In genomic region chrX:69107231-69107739, GRCh38 we compare ENCODE assay signal across 1 cellular context.
TF ChIP-seq lines count a peak whose summit lies in the region.

No MANE protein-coding gene starts in this region.

TF ChIP-seq in SK-N-SH, 30 proteins besides CTCF, POLR2A, EP300 and RAD21 (continued from another document):
- TF ChIP-seq, protein P1, sequence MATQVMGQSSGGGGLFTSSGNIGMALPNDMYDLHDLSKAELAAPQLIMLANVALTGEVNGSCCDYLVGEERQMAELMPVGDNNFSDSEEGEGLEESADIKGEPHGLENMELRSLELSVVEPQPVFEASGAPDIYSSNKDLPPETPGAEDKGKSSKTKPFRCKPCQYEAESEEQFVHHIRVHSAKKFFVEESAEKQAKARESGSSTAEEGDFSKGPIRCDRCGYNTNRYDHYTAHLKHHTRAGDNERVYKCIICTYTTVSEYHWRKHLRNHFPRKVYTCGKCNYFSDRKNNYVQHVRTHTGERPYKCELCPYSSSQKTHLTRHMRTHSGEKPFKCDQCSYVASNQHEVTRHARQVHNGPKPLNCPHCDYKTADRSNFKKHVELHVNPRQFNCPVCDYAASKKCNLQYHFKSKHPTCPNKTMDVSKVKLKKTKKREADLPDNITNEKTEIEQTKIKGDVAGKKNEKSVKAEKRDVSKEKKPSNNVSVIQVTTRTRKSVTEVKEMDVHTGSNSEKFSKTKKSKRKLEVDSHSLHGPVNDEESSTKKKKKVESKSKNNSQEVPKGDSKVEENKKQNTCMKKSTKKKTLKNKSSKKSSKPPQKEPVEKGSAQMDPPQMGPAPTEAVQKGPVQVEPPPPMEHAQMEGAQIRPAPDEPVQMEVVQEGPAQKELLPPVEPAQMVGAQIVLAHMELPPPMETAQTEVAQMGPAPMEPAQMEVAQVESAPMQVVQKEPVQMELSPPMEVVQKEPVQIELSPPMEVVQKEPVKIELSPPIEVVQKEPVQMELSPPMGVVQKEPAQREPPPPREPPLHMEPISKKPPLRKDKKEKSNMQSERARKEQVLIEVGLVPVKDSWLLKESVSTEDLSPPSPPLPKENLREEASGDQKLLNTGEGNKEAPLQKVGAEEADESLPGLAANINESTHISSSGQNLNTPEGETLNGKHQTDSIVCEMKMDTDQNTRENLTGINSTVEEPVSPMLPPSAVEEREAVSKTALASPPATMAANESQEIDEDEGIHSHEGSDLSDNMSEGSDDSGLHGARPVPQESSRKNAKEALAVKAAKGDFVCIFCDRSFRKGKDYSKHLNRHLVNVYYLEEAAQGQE (IDR thresholded peaks at IDR 0.05; ENCODE audit: low read depth, low read length) = no peak
- TF ChIP-seq SIN3A (IDR thresholded peaks at IDR 0.05; ENCODE audit: borderline replicate concordance, low read depth, low read length) (no peak), FOXJ3 (CRISPR knock-in tag; IDR thresholded peaks at IDR 0.05) (no peak), EZH2phosphoT487 (IDR thresholded peaks at IDR 0.05; ENCODE audit: borderline replicate concordance, low read depth) (no peak), NRF1 (IDR thresholded peaks at IDR 0.05; ENCODE audit: low read depth, low read length) (no peak), MXI1 (IDR thresholded peaks at IDR 0.05; ENCODE audit: low read depth, low read length) (no peak), NFIC (IDR thresholded peaks at IDR 0.05; ENCODE audit: borderline replicate concordance) (no peak), USF2 (IDR thresholded peaks at IDR 0.05; ENCODE audit: borderline replicate concordance, low read depth, low read length) (no peak), TEAD4 (IDR thresholded peaks at IDR 0.05; ENCODE audit: borderline replicate concordance, insufficient read depth) (no peak), TCF12 (IDR thresholded peaks at IDR 0.05) (no peak), RXRA (IDR thresholded peaks at IDR 0.05; ENCODE audit: borderline replicate concordance, low read depth) (no peak), GATA2 (CRISPR knock-in tag; IDR thresholded peaks at IDR 0.05) (no peak), MEF2A (IDR thresholded peaks at IDR 0.05; ENCODE audit: borderline replicate concordance, low read depth) (no peak), IRF3 (IDR thresholded peaks at IDR 0.05; ENCODE audit: low read depth, low read length) (no peak), CHD2 (IDR thresholded peaks at IDR 0.05; ENCODE audit: low read length, partially characterized antibody) (no peak), ZBTB33 (IDR thresholded peaks at IDR 0.05; ENCODE audit: borderline replicate concordance, low read depth) (no peak), YY1 (IDR thresholded peaks at IDR 0.05; ENCODE audit: low read depth) (no peak)
- TF ChIP-seq, protein P2, sequence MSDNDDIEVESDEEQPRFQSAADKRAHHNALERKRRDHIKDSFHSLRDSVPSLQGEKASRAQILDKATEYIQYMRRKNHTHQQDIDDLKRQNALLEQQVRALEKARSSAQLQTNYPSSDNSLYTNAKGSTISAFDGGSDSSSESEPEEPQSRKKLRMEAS (IDR thresholded peaks at IDR 0.05; ENCODE audit: low read depth) = no peak
- TF ChIP-seq, protein P3, sequence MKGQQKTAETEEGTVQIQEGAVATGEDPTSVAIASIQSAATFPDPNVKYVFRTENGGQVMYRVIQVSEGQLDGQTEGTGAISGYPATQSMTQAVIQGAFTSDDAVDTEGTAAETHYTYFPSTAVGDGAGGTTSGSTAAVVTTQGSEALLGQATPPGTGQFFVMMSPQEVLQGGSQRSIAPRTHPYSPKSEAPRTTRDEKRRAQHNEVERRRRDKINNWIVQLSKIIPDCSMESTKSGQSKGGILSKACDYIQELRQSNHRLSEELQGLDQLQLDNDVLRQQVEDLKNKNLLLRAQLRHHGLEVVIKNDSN (IDR thresholded peaks at IDR 0.05; ENCODE audit: borderline replicate concordance, low read depth) = no peak
